Comparison of ENCODE assay signal across 24 cellular contexts in the genomic region with DNA sequence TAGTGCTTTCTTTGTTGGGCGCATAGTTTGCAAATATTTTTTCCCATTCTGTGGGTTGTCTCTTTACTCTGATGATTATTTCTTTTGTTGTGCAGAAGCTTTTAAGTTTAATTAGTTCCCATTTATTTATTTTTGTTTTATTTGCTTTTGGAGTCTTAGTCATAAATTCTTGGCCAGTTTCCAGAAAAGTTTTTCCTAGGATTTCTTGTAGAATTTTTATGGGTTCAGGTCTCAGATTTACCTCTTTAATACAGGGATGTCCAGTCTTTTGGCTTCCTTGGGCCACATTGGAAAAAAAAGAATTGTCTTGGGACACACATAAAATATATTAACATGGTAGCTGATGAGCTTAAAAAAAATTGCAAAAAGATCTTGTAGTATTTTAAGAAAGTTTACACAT.
DNase-seq lines count a peak whose midpoint lies in the region; ATAC-seq, FAIRE-seq and TF ChIP-seq lines count a peak whose summit lies in the region.
"Had no signal": no experiment of that assay in that cellular context is flagged by ENCODE, and none has a peak within 500 bp of the region (broad histone marks: within the 10 kb centered on the region; RNA-seq: fewer than 3 reads in every experiment).

No MANE protein-coding gene starts in this region.

- in situ Hi-C loops in GM23248 (cut with MboI), result no loop called here

- peak; percentile 52 for FAIRE-seq in endothelial cell of umbilical vein (lab: Jason Lieb, UNC)
- FAIRE-seq: GM12892 had no signal

- H3K4me2 ChIP-seq in GM23248 (ENCODE audit: unreplicated experiment) (no peak overlapping the region), endothelial cell of umbilical vein (ENCODE audit: insufficient read depth, low read length) (no peak overlapping the region)

- H3K36me3 ChIP-seq in GM23248 (ENCODE audit: low read depth), result no peaks in the 10 kb centered on the region
- no peaks in the 10 kb centered on the region for H3K36me3 ChIP-seq in endothelial cell of umbilical vein (ENCODE audit: control insufficient read depth in 2 of 2, extremely low read depth in 1 of 2, insufficient read depth in 2 of 2, low read length in 2 of 2)

- CTCF ChIA-PET in endothelial cell of umbilical vein (lab: Charles Lee), result interaction anchor here (0.7 kb wide), 1 partner anchor 48 kb away, joined by 3 read pairs; no protein-coding TSS in a partner anchor

- H3K4me3 ChIP-seq in GM23248, result no peak overlapping the region
- no peak overlapping the region for H3K4me3 ChIP-seq in endothelial cell of umbilical vein (replicated peaks in 1 of 3; ENCODE audit: insufficient read depth in 1 of 3, low read depth in 1 of 3, low read length in 3 of 3)
- H3K4me3 ChIP-seq: testis had no signal

- H3F3A ChIP-seq in GM23248 (ENCODE audit: insufficient read depth), result peaks cover 7% of the 10 kb centered on the region

- POLR2A ChIA-PET in endothelial cell of umbilical vein (lab: Charles Lee), result no interaction called here

- dilution Hi-C loops in endothelial cell of umbilical vein (cut with MboI; ENCODE audit: extremely low pct_ligation_motif_present, low sequenced_read_pairs), result no loop called here

- ATAC-seq in HG03432 (IDR thresholded peaks at IDR 0.05; ENCODE audit: unreplicated experiment), result no peak
- ATAC-seq: left ventricle myocardium superior, natural killer cell, Right ventricle myocardium inferior had no signal

- no peaks in the 10 kb centered on the region for H3K27me3 ChIP-seq in GM23248 (replicated peaks; ENCODE audit: insufficient read depth)
- H3K27me3 ChIP-seq in endothelial cell of umbilical vein (ENCODE audit: control insufficient read depth in 2 of 2, insufficient read depth in 2 of 2, low read length in 2 of 2), result no peaks in the 10 kb centered on the region
- H3K27me3 ChIP-seq: testis had no signal

- H3K4me1 ChIP-seq in GM23248 (ENCODE audit: insufficient read depth) (peaks cover 2% of the 10 kb centered on the region), endothelial cell of umbilical vein (ENCODE audit: control insufficient read depth, extremely low read depth, insufficient read depth, low read length) (no peaks in the 10 kb centered on the region)
- H3K4me1 ChIP-seq: testis had no signal

- H3K9me3 ChIP-seq in GM23248 (ENCODE audit: low read depth), result no peaks in the 10 kb centered on the region
- no peaks in the 10 kb centered on the region for H3K9me3 ChIP-seq in endothelial cell of umbilical vein (replicated peaks; ENCODE audit: control insufficient read depth, insufficient read depth, low read length)
- H3K9me3 ChIP-seq: testis had no signal

- peak; percentile 4 for DNase-seq in GM23248
- peak; percentile 72 for DNase-seq in M059J (ENCODE audit: low read depth)
- peak; percentile 32 for DNase-seq in endothelial cell of umbilical vein (ENCODE audit: low read depth, low spot score)
- DNase-seq in renal cortical epithelial cell (ENCODE audit: low read depth), result peak; percentile 17
- DNase-seq in epidermal melanocyte (ENCODE audit: insufficient read length, low spot score), result no peak
- no peak for DNase-seq in ureter (ENCODE audit: low spot score)
- DNase-seq: activated CD4-positive, alpha-beta T cell treated with anti-CD3 and anti-CD28 coated beads, Interleukin-2, amount 10 ng/mL, durations not matched to agents 24 days and 14 days; aorta; DND-41; islet precursor cell; left ventricle myocardium superior; midbrain; MM.1S; natural killer cell; NCI-H1417 treated with DMSO at 0.1 percent for 48 hours; retina; stimulated activated CD4-positive, alpha-beta T cell treated with anti-CD3 and anti-CD28 coated beads, Interleukin-4, amount 100 ng/mL, for 4 hours; stimulated activated naive CD4-positive, alpha-beta T cell; testis; WERI-Rb-1 had no signal

- no peaks in the 10 kb centered on the region for H3K9me2 ChIP-seq in GM23248 (ENCODE audit: insufficient read depth)

- no peak for TF ChIP-seq CTCF in endothelial cell of umbilical vein (IDR thresholded peaks at IDR 0.05; ENCODE audit: extremely low read depth in 1 of 2, insufficient read depth in 1 of 2, low read depth in 1 of 2, low read length in 2 of 2)

- H3K9me1 ChIP-seq in endothelial cell of umbilical vein (replicated peaks; ENCODE audit: control insufficient read depth, extremely low read depth, insufficient read depth, low read length), result no peaks in the 10 kb centered on the region

- H3K9ac ChIP-seq in GM23248, result no peak overlapping the region
- H3K9ac ChIP-seq in endothelial cell of umbilical vein (replicated peaks; ENCODE audit: extremely low read depth, insufficient read depth, low read length), result no peak overlapping the region

- BruUV-seq in endothelial cell of umbilical vein (replicated peaks; lab: Mats Ljungman, UMichigan), result no TSS peak

- intact Hi-C loops in endothelial cell of umbilical vein (cut with micrococcal nuclease), result no loop called here

- H2AFZ ChIP-seq in GM23248 (no peak overlapping the region), endothelial cell of umbilical vein (ENCODE audit: low read depth, low read length) (no peak overlapping the region)

- H3K79me2 ChIP-seq in GM23248 (ENCODE audit: insufficient read depth) (peaks cover 29% of the 10 kb centered on the region), endothelial cell of umbilical vein (ENCODE audit: control insufficient read depth, insufficient read depth, low read length) (no peaks in the 10 kb centered on the region)

- no peaks in the 10 kb centered on the region for H4K20me1 ChIP-seq in GM23248 (ENCODE audit: insufficient read depth)
- H4K20me1 ChIP-seq in endothelial cell of umbilical vein (replicated peaks; ENCODE audit: control insufficient read depth, extremely low read depth, insufficient read depth, low read length), result no peaks in the 10 kb centered on the region

- H3K27ac ChIP-seq in GM23248, result no peak overlapping the region
- H3K27ac ChIP-seq in endothelial cell of umbilical vein (ENCODE audit: insufficient read depth, low read depth, low read length), result no peak overlapping the region
- H3K27ac ChIP-seq: HL-60, testis, WERI-Rb-1 had no signal

- 93 to 100% methylated on average over 1 of the region's 1 CpG for WGBS in GM23248 (ENCODE audit: low coverage in 1 of 2, low lambda C conversion rate in 2 of 2, missing lambda C conversion rate in 2 of 2), 2 experiments

- TF ChIP-seq POLR2A in endothelial cell of umbilical vein (IDR thresholded peaks at IDR 0.05; ENCODE audit: low read depth, low read length), result no peak

TF ChIP-seq in endothelial cell of umbilical vein, 7 proteins besides CTCF, POLR2A, EP300 and RAD21:
- TF ChIP-seq JUN (IDR thresholded peaks at IDR 0.05; ENCODE audit: borderline replicate concordance, insufficient read depth, insufficient read length, low read depth) (no peak), GATA2 (IDR thresholded peaks at IDR 0.05; ENCODE audit: insufficient read depth, insufficient read length, low read depth, low read length) (no peak), POLR2AphosphoS5 (IDR thresholded peaks at IDR 0.05; ENCODE audit: insufficient read depth, low read depth, low read length) (no peak), FOS (IDR thresholded peaks at IDR 0.05; ENCODE audit: borderline replicate concordance, insufficient read depth, low read length) (no peak), MYC (IDR thresholded peaks at IDR 0.05; ENCODE audit: low read depth, low read length) (no peak), EZH2 (IDR thresholded peaks at IDR 0.05; ENCODE audit: borderline replicate concordance, low read depth, low read length, severe bottlenecking) (no peak)
- TF ChIP-seq, protein P1, sequence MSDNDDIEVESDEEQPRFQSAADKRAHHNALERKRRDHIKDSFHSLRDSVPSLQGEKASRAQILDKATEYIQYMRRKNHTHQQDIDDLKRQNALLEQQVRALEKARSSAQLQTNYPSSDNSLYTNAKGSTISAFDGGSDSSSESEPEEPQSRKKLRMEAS (IDR thresholded peaks at IDR 0.05; ENCODE audit: insufficient read depth, insufficient read length), result no peak

Comparison
In these comparisons a context has a peak if more than half of its experiments do, and no peak if none do; other contexts are left out.
1. DNase-seq: peak in GM23248 (single experiment), M059J (single experiment), endothelial cell of umbilical vein (single experiment) and renal cortical epithelial cell (single experiment); none in epidermal melanocyte (single experiment) and ureter (single experiment).